Comparison of ENCODE assay signal across 10 cellular contexts in the genomic region with DNA sequence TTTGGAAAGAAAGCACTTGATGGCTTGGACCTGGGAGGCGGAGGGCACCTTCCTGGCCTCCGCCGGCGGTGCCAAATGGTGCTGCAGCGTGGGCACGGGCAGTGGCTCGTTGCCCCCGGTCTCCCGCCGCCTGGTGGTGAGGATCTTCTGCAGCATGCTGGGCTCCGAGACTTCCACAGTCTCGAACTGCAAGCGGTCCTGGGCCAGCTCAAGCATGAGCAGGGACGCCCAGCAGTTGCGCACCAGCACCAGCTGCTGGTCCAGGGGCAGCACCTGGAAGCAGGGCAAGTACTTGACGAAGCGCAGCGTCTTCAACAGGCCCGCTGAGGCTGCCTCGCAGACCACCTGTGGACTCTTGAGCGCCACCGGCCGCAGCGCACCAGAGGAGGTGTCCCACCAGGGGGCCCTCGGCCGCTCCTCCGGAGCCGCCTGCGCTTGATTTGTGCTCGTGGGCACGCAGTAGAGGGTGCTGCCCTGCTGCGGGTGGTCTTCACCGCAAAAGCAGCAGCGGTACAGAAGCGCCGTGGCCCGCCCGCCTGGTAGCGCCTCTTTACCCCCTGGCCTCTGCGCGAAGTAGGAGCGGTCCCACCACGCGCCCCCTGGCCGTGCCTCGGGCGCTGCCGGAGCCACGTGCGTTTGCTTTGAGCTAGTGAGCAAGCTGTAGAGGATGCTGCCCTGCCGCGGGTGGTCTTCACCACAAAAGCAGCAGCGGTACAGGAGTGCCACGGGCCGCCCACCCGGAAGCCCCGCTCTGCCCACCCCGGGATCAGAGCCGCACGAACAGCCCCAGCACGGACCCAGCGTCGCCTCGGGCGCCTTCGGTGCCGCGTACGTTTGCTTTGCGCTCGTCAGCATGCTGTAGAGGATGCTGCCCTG. TPM values are rescaled to one million over a fixed set of nuclear protein-coding genes. Genes with fewer than 3 reads are reported as not detected.
A peak's percentile ranks its signal among the peaks of the same experiment; 100 is the strongest.
DNase-seq lines count a peak whose midpoint lies in the region; ATAC-seq and TF ChIP-seq lines count a peak whose summit lies in the region.
"Had no signal": no experiment of that assay in that cellular context is flagged by ENCODE, and none has a peak within 500 bp of the region (broad histone marks: within the 10 kb centered on the region; RNA-seq: fewer than 3 reads in every experiment).

No MANE protein-coding gene starts in this region.

- H3K4me2 ChIP-seq in BLaER1, result peak overlapping the region; percentile 84

- H3K36me3 ChIP-seq in BLaER1 (no peaks in the 10 kb centered on the region), lower lobe of right lung (no peaks in the 10 kb centered on the region)

- H3K27me3 Mint-ChIP-seq in HFFc6 (ENCODE audit: insufficient read depth), result peaks cover 10% of the 10 kb centered on the region

- peaks cover under 1% of the 10 kb centered on the region; the same call in 1 of the 2 replicates for H3K4me1 Mint-ChIP-seq in HFFc6 (ENCODE audit: low read depth)

- H3K4me1 ChIP-seq in BLaER1 (peaks cover 9% of the 10 kb centered on the region; the same call in 1 of the 2 replicates), lower lobe of right lung (no peaks in the 10 kb centered on the region)

- DNase-seq in HFFc6 (no peak), astrocyte of the hippocampus (ENCODE audit: low read depth, low spot score) (peak; percentile 30), lower lobe of right lung (peak; percentile 24), lower leg skin (ENCODE audit: low spot score in 2 of 2) (no peak), G401 (ENCODE audit: low spot score) (no peak)
- DNase-seq: cerebellar nuclear complex had no signal

- no peaks in the 10 kb centered on the region for H4K20me1 ChIP-seq in BLaER1

- H3K4me3 ChIP-seq in BLaER1, result peak overlapping the region; percentile 60
- H3K4me3 ChIP-seq in lower lobe of right lung, result no peak overlapping the region
- no peak overlapping the region for H3K4me3 ChIP-seq in lower leg skin (ENCODE audit: low read depth, poor library complexity, severe bottlenecking)

- no peak for TF ChIP-seq POLR2A in lower leg skin (IDR thresholded peaks at IDR 0.05)

- H3K27ac ChIP-seq in BLaER1 (no peak overlapping the region), lower lobe of right lung (no peak overlapping the region)

- H3K4me3 Mint-ChIP-seq in HFFc6, result no peak overlapping the region

- H3K27me3 ChIP-seq in BLaER1 (peaks cover 28% of the 10 kb centered on the region), lower lobe of right lung (ENCODE audit: low read depth) (peaks cover 18% of the 10 kb centered on the region)

- no peak overlapping the region for H3K27ac Mint-ChIP-seq in HFFc6

- WGBS in lower leg skin, 2 donors, result 5 to 30% methylated on average over 4 to 21 of the region's 71 CpGs

- intact Hi-C loops in lower lobe of right lung (cut with DNase I) (no loop called here), lower leg skin (cut with DNase I; ENCODE audit: low total_unique reads) (no loop called here)

- ATAC-seq in lower lobe of right lung (peak in 1 of 2 donors; percentile 21), GM21526 (IDR thresholded peaks at IDR 0.05; ENCODE audit: low FRiP score, unreplicated experiment) (no peak), esophagus mucosa (no peak)
- ATAC-seq: Panc1 had no signal

- peaks cover 17% of the 10 kb centered on the region for H3K9me3 ChIP-seq in BLaER1
- no peaks in the 10 kb centered on the region for H3K9me3 ChIP-seq in lower lobe of right lung

- peak; percentile 33; the same call in 1 of the 2 replicates for TF ChIP-seq CTCF in HFFc6 (IDR thresholded peaks at IDR 0.05)
- TF ChIP-seq CTCF in lower lobe of right lung (IDR thresholded peaks at IDR 0.05), result no peak
- no peak for TF ChIP-seq CTCF in lower leg skin (IDR thresholded peaks at IDR 0.05)

- H3K36me3 Mint-ChIP-seq in HFFc6 (ENCODE audit: low read depth), result no peaks in the 10 kb centered on the region

- no peaks in the 10 kb centered on the region for H3K9me3 Mint-ChIP-seq in HFFc6

- in situ Hi-C loops in G401 (cut with HindIII; ENCODE audit: low sequenced_read_pairs), result no loop called here

- no peak overlapping the region for H3K9ac ChIP-seq in BLaER1

RNA-seq across cellular contexts. Expression of gene NR0B1, which starts 0.7 kb away (rescaled TPM):
- not detected for total RNA-seq in HFFc6 (2021; fragmentation: NEBNext Ultra II Directional; extraction: Animal tissue kit (Norgen Biotek cat#: 25700))
- total RNA-seq in lower lobe of right lung, result not detected
- not detected for total RNA-seq in lower leg skin
- total RNA-seq in G401 (2014; rRNA removed; shearing (Covaris generic)), result 0.18 TPM in 1 of 2 replicates, not detected in the other
- total RNA-seq in esophagus mucosa, result not detected

Comparison
In these comparisons a context has a peak if more than half of its experiments do, and no peak if none do; other contexts are left out.
1. DNase-seq: peak in astrocyte of the hippocampus (single experiment) and lower lobe of right lung (single experiment); none in HFFc6 (single experiment), lower leg skin (0 of 2) and G401 (single experiment).